In the genomic region with DNA sequence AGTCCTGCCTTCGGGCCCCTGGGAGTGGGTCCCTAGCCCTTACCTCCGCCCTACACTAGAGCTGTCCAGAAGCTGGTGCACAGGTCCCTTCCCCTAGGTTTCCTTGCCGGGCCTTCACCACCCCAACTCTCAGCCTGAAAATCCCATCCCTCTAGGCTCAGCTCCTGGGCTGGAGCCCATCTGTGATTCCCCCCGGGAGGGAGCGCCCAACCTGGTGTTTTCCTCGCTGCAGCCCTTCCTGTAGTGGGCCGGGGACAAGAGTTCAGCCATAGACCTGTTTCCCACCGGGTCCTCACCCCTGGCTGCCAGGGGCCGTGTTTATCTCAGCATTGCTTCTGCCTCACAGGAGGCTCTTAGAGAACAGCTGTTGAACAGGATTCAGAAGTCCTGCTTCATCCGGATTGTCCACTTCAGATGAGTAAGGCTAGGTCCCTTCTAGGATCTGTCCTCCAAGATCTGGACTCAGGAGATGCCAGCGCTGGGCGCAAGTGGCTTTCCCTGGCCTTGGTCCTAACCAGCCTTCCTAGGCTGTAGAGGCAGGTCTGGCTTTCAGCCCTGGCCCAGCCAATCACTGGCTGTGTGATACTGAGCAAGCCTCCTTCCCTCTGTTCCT, we compare ENCODE assay signal across 9 cellular contexts. TPM values are rescaled to one million over a fixed set of nuclear protein-coding genes. Genes with fewer than 3 reads are reported as not detected.
DNase-seq lines count a peak whose midpoint lies in the region; ATAC-seq, FAIRE-seq and TF ChIP-seq lines count a peak whose summit lies in the region.
"Had no signal": no experiment of that assay in that cellular context is flagged by ENCODE, and none has a peak within 500 bp of the region (broad histone marks: within the 10 kb centered on the region; RNA-seq: fewer than 3 reads in every experiment).

No MANE protein-coding gene starts in this region.

- 62% methylated on average over 7 of the region's 12 CpGs for WGBS in K562 (ENCODE audit: insufficient coverage, low coverage, missing lambda C conversion rate)

- no peak for TF ChIP-seq POLR2A in K562 (conservative IDR thresholded peaks at IDR 0.05)

- ATAC-seq in activated T-cell treated with anti-CD3 and anti-CD28 coated beads, Interleukin-2, amount 50 U/mL, for 4 hours: no peak
- ATAC-seq in K562 (no peak), lower lobe of right lung (peak; percentile 1 to 2), HG03139 (IDR thresholded peaks at IDR 0.05; ENCODE audit: unreplicated experiment) (no peak)

- in situ Hi-C loops in K562 (cut with MboI): no loop called here

- no peak for TF ChIP-seq RAD21 in K562 (CRISPR knock-in tag; conservative IDR thresholded peaks at IDR 0.05 in 1 of 2, IDR thresholded peaks at IDR 0.05 in 1 of 2)

- H3K9me3 ChIP-seq in K562 (replicated peaks; ENCODE audit: control insufficient read depth, insufficient read depth, low read depth, low read length): no peaks in the 10 kb centered on the region
- no peaks in the 10 kb centered on the region for H3K9me3 ChIP-seq in lower lobe of right lung
- no peaks in the 10 kb centered on the region for H3K9me3 ChIP-seq in tibial artery

- H3K4me1 Mint-ChIP-seq in activated T-cell treated with anti-CD3 and anti-CD28 coated beads, Interleukin-2, amount 50 U/mL, for 4 hours (ENCODE audit: low read depth): peaks cover 62% of the 10 kb centered on the region

- no peaks in the 10 kb centered on the region for H3K27me3 Mint-ChIP-seq in activated T-cell treated with anti-CD3 and anti-CD28 coated beads, Interleukin-2, amount 50 U/mL, for 4 hours (ENCODE audit: low read depth)

- POLR2A ChIA-PET in K562 (lab: Yijun Ruan, JAX): interaction anchor here (0.6 to 1.8 kb wide), 3 partner anchors 12 to 417 kb away, joined by 3 to 5 read pairs (median 3); no protein-coding TSS in a partner anchor

- peak overlapping the region; percentile 57 for H3K4me2 ChIP-seq in K562 (ENCODE audit: insufficient read depth, low read length)

- H3K27ac ChIP-seq in K562 (ENCODE audit: extremely low read depth, low read depth, low read length) (no peak overlapping the region), lower lobe of right lung (peak overlapping the region; percentile 87), tibial artery (peak overlapping the region; percentile 85 to 89)

- CTCF ChIA-PET in K562 (lab: Yijun Ruan, JAX; ENCODE audit: low intra/inter-chr PET ratio): no interaction called here

- H3K79me2 ChIP-seq in K562 (ENCODE audit: control insufficient read depth, insufficient read depth, low read length): peaks cover 4% of the 10 kb centered on the region; the same call in 1 of the 3 replicates

- no peak for FAIRE-seq in K562 (lab: Jason Lieb, UNC)
- FAIRE-seq: bronchial epithelial cell had no signal

- DNase-seq in activated T-cell treated with anti-CD3 and anti-CD28 coated beads, Interleukin-2, amount 50 U/mL, for 4 hours: no peak
- DNase-seq in activated T-cell treated with anti-CD3 and anti-CD28 coated beads, Interleukin-2, amount 50 U/mL, for 48 hours: no peak
- DNase-seq in K562 (ENCODE audit: extremely low read depth in 1 of 4, low spot score in 3 of 4) (no peak), lower lobe of right lung (no peak), tibial artery (peak in 1 of 2 donors; percentile 81), GM19238 (ENCODE audit: insufficient read length, low spot score) (no peak), NCI-H1930 (lab: John Stamatoyannopoulos, UW) (no peak)

- no peaks in the 10 kb centered on the region for H3K9me3 Mint-ChIP-seq in activated T-cell treated with anti-CD3 and anti-CD28 coated beads, Interleukin-2, amount 50 U/mL, for 4 hours

- no peak for TF ChIP-seq EP300 in K562 (IDR thresholded peaks at IDR 0.05; ENCODE audit: low read length)

- H3K36me3 Mint-ChIP-seq in activated T-cell treated with anti-CD3 and anti-CD28 coated beads, Interleukin-2, amount 50 U/mL, for 4 hours (ENCODE audit: insufficient read depth): no peaks in the 10 kb centered on the region

- H4K20me1 ChIP-seq in K562 (replicated peaks; ENCODE audit: control insufficient read depth, insufficient read depth, low read length): no peaks in the 10 kb centered on the region; the same call in 1 of the 2 replicates

- no peaks in the 10 kb centered on the region for H3K9me1 ChIP-seq in K562 (ENCODE audit: control insufficient read depth, insufficient read depth, low read length)

- no peaks in the 10 kb centered on the region for H3K27me3 ChIP-seq in K562 (ENCODE audit: control insufficient read depth in 2 of 2, insufficient read depth in 2 of 2, low read length in 2 of 2)
- H3K27me3 ChIP-seq in lower lobe of right lung (ENCODE audit: low read depth): no peaks in the 10 kb centered on the region
- no peaks in the 10 kb centered on the region for H3K27me3 ChIP-seq in tibial artery

- H2AFZ ChIP-seq in K562 (ENCODE audit: low read depth, low read length): peak overlapping the region; percentile 84; the same call in 1 of the 2 replicates

- H3K4me1 ChIP-seq in K562 (replicated peaks in 1 of 2; ENCODE audit: control insufficient read depth in 2 of 2, insufficient read depth in 2 of 2, low read length in 2 of 2): peaks cover 14 to 41% of the 10 kb centered on the region in 2 experiments; a peak in 4 of 5 replicates
- H3K4me1 ChIP-seq in lower lobe of right lung: peaks cover 62% of the 10 kb centered on the region
- H3K4me1 ChIP-seq in tibial artery: peaks cover 0 to 58% (median 32%) of the 10 kb centered on the region in 4 donors

- H3K4me3 ChIP-seq in K562 (peak overlapping the region; percentile 55), lower lobe of right lung (peak overlapping the region; percentile 89), tibial artery (peak overlapping the region; percentile 85 to 97)

- H3K36me3 ChIP-seq in K562 (ENCODE audit: control insufficient read depth, insufficient read depth, low read length): no peaks in the 10 kb centered on the region
- no peaks in the 10 kb centered on the region for H3K36me3 ChIP-seq in lower lobe of right lung
- H3K36me3 ChIP-seq in tibial artery: no peaks in the 10 kb centered on the region

- intact Hi-C loops in K562 (cut with micrococcal nuclease) (no loop called here), lower lobe of right lung (cut with DNase I) (no loop called here), tibial artery (cut with DNase I; ENCODE audit: low total_unique reads) (no loop called here)

- peak overlapping the region; percentile 92 for H3K4me3 Mint-ChIP-seq in activated T-cell treated with anti-CD3 and anti-CD28 coated beads, Interleukin-2, amount 50 U/mL, for 4 hours

- no TSS peak for BruUV-seq in K562 (replicated peaks; lab: Mats Ljungman, UMichigan)

- no peak for TF ChIP-seq CTCF in K562 (IDR thresholded peaks at IDR 0.05 in 2 of 3, conservative IDR thresholded peaks at IDR 0.05 in 1 of 3; ENCODE audit: insufficient read depth in 2 of 3, low read depth in 1 of 3, low read length in 3 of 3)
- no peak for TF ChIP-seq CTCF in lower lobe of right lung (IDR thresholded peaks at IDR 0.05)
- TF ChIP-seq CTCF in tibial artery (IDR thresholded peaks at IDR 0.05): no peak

- H3K9ac ChIP-seq in K562 (ENCODE audit: insufficient read depth in 1 of 2, low read depth in 2 of 2, low read length in 2 of 2): peak overlapping the region; percentile 61 to 89; a peak in 3 of 4 replicates

RNA-seq across cellular contexts. Expression of a gene that starts 1.0 kb away (rescaled TPM):
- total RNA-seq in activated T-cell treated with anti-CD3 and anti-CD28 coated beads, Interleukin-2, amount 50 U/mL, for 4 hours: 1 to 10 TPM; 5.3 to 7.6 (median 6.1) TPM
- total RNA-seq in K562 (2011; cell fraction: chromatin; rRNA removed; ENCODE audit: low replicate concordance): 3.2 and 3.8 TPM in 2 replicates
- total RNA-seq in K562 (2011; cell fraction: nucleolus; rRNA removed): 1.7 and 2.2 TPM in 2 replicates
- 2.6 and 4.5 TPM in 2 replicates for total RNA-seq in K562 (2011; cell fraction: nucleoplasm; rRNA removed)
- total RNA-seq in K562 (2014; rRNA removed) (2.0 and 4.0 TPM in 2 replicates), K562 (2014; rRNA removed; fragmentation: Illumina TruSeq; extraction: Trizol) (2.2 and 2.4 TPM in 2 replicates), K562 (2015; rRNA removed; fragmentation: Illumina TruSeq; extraction: Trizol) (1.4 TPM in 2 replicates), K562 (2021) (3.8 and 4.7 TPM in 2 replicates), lower lobe of right lung (108 TPM)
- polyA plus RNA-seq in K562 (2011; rRNA removed) (6.9 and 8.8 TPM in 2 replicates), K562 (2014; fragmentation: Illumina TruSeq; extraction: Trizol) (4.4 and 4.8 TPM in 2 replicates), K562 (2014; fragmentation: Nextera tagmentation; extraction: Ambion mirVana) (1 to 10 TPM; 2.7 to 2.9 TPM), K562 (2014; rRNA removed) (4.0 and 4.6 TPM in 2 replicates)
- 5.0 and 5.2 TPM in 2 replicates for polyA plus RNA-seq in K562 (2011; cell fraction: cytosol; rRNA removed)
- 2.9 and 3.2 TPM in 2 replicates for polyA plus RNA-seq in K562 (2011; cell fraction: nucleus; rRNA removed)
- polyA plus RNA-seq in K562 (2012): 2.2 and 2.3 TPM in 2 replicates
- polyA minus RNA-seq in K562 (2011; rRNA and poly(A)+ RNA removed): 6.3 and 7.9 TPM in 2 replicates
- polyA minus RNA-seq in K562 (2011; cell fraction: cytosol; rRNA and poly(A)+ RNA removed): 2.5 and 4.0 TPM in 2 replicates
- polyA minus RNA-seq in K562 (2011; cell fraction: nucleus; rRNA and poly(A)+ RNA removed): 0.56 and 0.67 TPM in 2 replicates

RNA-seq across cellular contexts. Expression of a gene that starts 31.7 kb away (rescaled TPM):
- total RNA-seq in activated T-cell treated with anti-CD3 and anti-CD28 coated beads, Interleukin-2, amount 50 U/mL, for 4 hours: not detected
- not detected in 2 replicates for total RNA-seq in K562 (2011; cell fraction: chromatin; rRNA removed; ENCODE audit: low replicate concordance)
- total RNA-seq in K562 (2011; cell fraction: nucleolus; rRNA removed): 0.26 TPM in 1 of 2 replicates, not detected in the other
- not detected in 2 replicates for total RNA-seq in K562 (2011; cell fraction: nucleoplasm; rRNA removed)
- total RNA-seq in K562 (2014; rRNA removed) (not detected in 2 replicates), K562 (2014; rRNA removed; fragmentation: Illumina TruSeq; extraction: Trizol) (not detected in 2 replicates), K562 (2015; rRNA removed; fragmentation: Illumina TruSeq; extraction: Trizol) (not detected in 2 replicates), K562 (2021) (not detected in 2 replicates), lower lobe of right lung (0.18 TPM)
- polyA plus RNA-seq in K562 (2011; rRNA removed) (not detected in 2 replicates), K562 (2014; fragmentation: Illumina TruSeq; extraction: Trizol) (not detected in 2 replicates), K562 (2014; fragmentation: Nextera tagmentation; extraction: Ambion mirVana) (not detected), K562 (2014; rRNA removed) (not detected in 2 replicates)
- 0.04 and 0.09 TPM in 2 replicates for polyA plus RNA-seq in K562 (2011; cell fraction: cytosol; rRNA removed)
- polyA plus RNA-seq in K562 (2011; cell fraction: nucleus; rRNA removed): not detected in 2 replicates
- not detected in 2 replicates for polyA plus RNA-seq in K562 (2012)
- polyA minus RNA-seq in K562 (2011; rRNA and poly(A)+ RNA removed): not detected in 2 replicates
- polyA minus RNA-seq in K562 (2011; cell fraction: cytosol; rRNA and poly(A)+ RNA removed): not detected in 2 replicates
- not detected in 2 replicates for polyA minus RNA-seq in K562 (2011; cell fraction: nucleus; rRNA and poly(A)+ RNA removed)
- total RNA-seq: bronchial epithelial cell had no signal

RNA-seq across cellular contexts. Expression of a gene that starts 53.2 kb away (rescaled TPM):
- 100 to 1,000 TPM; 182 to 195 (median 183) TPM for total RNA-seq in activated T-cell treated with anti-CD3 and anti-CD28 coated beads, Interleukin-2, amount 50 U/mL, for 4 hours
- total RNA-seq in K562 (2011; cell fraction: chromatin; rRNA removed; ENCODE audit: low replicate concordance): 13.9 and 15.8 TPM in 2 replicates
- total RNA-seq in K562 (2011; cell fraction: nucleolus; rRNA removed): 17.2 and 17.5 TPM in 2 replicates
- 19.0 and 24.3 TPM in 2 replicates for total RNA-seq in K562 (2011; cell fraction: nucleoplasm; rRNA removed)
- 186 and 196 TPM in 2 replicates for total RNA-seq in K562 (2014; rRNA removed)
- total RNA-seq in K562 (2014; rRNA removed; fragmentation: Illumina TruSeq; extraction: Trizol): 129 and 131 TPM in 2 replicates
- total RNA-seq in K562 (2015; rRNA removed; fragmentation: Illumina TruSeq; extraction: Trizol): 156 and 161 TPM in 2 replicates
- total RNA-seq in K562 (2021): 140 and 144 TPM in 2 replicates
- polyA plus RNA-seq in K562 (2011; rRNA removed): 104 and 137 TPM in 2 replicates
- polyA plus RNA-seq in K562 (2011; cell fraction: cytosol; rRNA removed): 89.6 and 109 TPM in 2 replicates
- polyA plus RNA-seq in K562 (2011; cell fraction: nucleus; rRNA removed): 27.8 and 38.7 TPM in 2 replicates
- polyA plus RNA-seq in K562 (2012): 169 and 197 TPM in 2 replicates
- polyA plus RNA-seq in K562 (2014; fragmentation: Illumina TruSeq; extraction: Trizol): 144 and 156 TPM in 2 replicates
- 10 to 100 TPM; 37.8 to 39.6 TPM for polyA plus RNA-seq in K562 (2014; fragmentation: Nextera tagmentation; extraction: Ambion mirVana)
- 206 and 219 TPM in 2 replicates for polyA plus RNA-seq in K562 (2014; rRNA removed)
- 60.8 and 67.3 TPM in 2 replicates for polyA minus RNA-seq in K562 (2011; rRNA and poly(A)+ RNA removed)
- polyA minus RNA-seq in K562 (2011; cell fraction: cytosol; rRNA and poly(A)+ RNA removed): 49.0 and 55.3 TPM in 2 replicates
- polyA minus RNA-seq in K562 (2011; cell fraction: nucleus; rRNA and poly(A)+ RNA removed): 12.7 and 16.2 TPM in 2 replicates
- total RNA-seq in lower lobe of right lung: 177 TPM

Comparison
In these comparisons a context has a peak if more than half of its experiments do, and no peak if none do; other contexts are left out.
1. ATAC-seq: peak in lower lobe of right lung (2 of 2); none in activated T-cell treated with anti-CD3 and anti-CD28 coated beads, Interleukin-2, amount 50 U/mL, for 4 hours (0 of 2), K562 (single experiment) and HG03139 (single experiment).
2. RNA of a gene that starts 1.0 kb away (total RNA-seq): 108 TPM in lower lobe of right lung (single experiment); 5.3 to 7.6 TPM in activated T-cell treated with anti-CD3 and anti-CD28 coated beads, Interleukin-2, amount 50 U/mL, for 4 hours and 1.4 to 4.7 TPM in K562; every median in the first group is over 10 times any median in the second.
3. Peak in every context shown above with its lines, with median percentiles within 50 percentile points of each other: H3K4me3 ChIP-seq.